In the genomic region with DNA sequence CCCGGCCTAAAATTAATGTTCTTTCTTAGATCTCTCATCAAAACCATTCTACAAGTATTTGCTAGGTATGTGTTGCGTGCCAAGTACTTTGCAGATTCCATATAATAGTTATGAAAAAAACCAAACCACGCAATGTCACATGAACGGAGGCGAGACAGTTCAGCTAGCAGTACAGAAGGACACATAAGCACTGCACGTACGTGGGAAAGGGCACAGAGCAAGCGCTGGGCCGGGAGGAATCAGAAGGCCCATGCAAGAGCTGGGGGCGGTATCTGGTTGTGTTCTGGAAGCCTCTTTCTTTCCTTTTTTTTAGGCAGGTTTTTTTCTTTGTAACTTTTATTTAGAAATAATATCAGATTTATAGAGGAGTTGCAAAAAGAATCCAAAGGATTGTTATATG, we compare ENCODE assay signal across 20 cellular contexts. TPM values are rescaled to one million over a fixed set of nuclear protein-coding genes. Genes with fewer than 3 reads are reported as not detected.
DNase-seq lines count a peak whose midpoint lies in the region; ATAC-seq, FAIRE-seq and TF ChIP-seq lines count a peak whose summit lies in the region.
"Had no signal": no experiment of that assay in that cellular context is flagged by ENCODE, and none has a peak within 500 bp of the region (broad histone marks: within the 10 kb centered on the region; RNA-seq: fewer than 3 reads in every experiment).

No MANE protein-coding gene starts in this region.

- H3K4me1 Mint-ChIP-seq in endodermal cell, result peaks cover 47% of the 10 kb centered on the region

- FAIRE-seq in RCC 7860 (lab: Jason Lieb, UNC), result no peak
- FAIRE-seq: H1 had no signal

- peak overlapping the region; percentile 50 for H3K27ac Mint-ChIP-seq in endodermal cell

- BruUV-seq in PC-3 (replicated peaks; lab: Mats Ljungman, UMichigan), result no TSS peak

- H3K9ac ChIP-seq in endodermal cell (ENCODE audit: extremely low read depth, low read length, poor library complexity, severe bottlenecking) (no peak overlapping the region), trophoblast cell (ENCODE audit: low read length) (no peak overlapping the region), PC-3 (ENCODE audit: low read length) (no peak overlapping the region)
- H3K9ac ChIP-seq: KMS-11 had no signal

- H3F3A ChIP-seq in PC-3 (ENCODE audit: low read length, unreplicated experiment), result no peaks in the 10 kb centered on the region

- no peak overlapping the region for H3K4me3 Mint-ChIP-seq in endodermal cell
- H3K4me3 Mint-ChIP-seq: CD14-positive monocyte had no signal

- H3K27me3 ChIP-seq in left ventricle myocardium inferior (ENCODE audit: low read depth) (no peaks in the 10 kb centered on the region), right atrium auricular region (no peaks in the 10 kb centered on the region), endodermal cell (ENCODE audit: control insufficient read depth, insufficient read depth, low read length, poor library complexity, severe bottlenecking) (no peaks in the 10 kb centered on the region), trophoblast cell (ENCODE audit: insufficient read depth, low read length) (no peaks in the 10 kb centered on the region), PC-3 (ENCODE audit: low read length) (no peaks in the 10 kb centered on the region)

- H3K9me3 ChIP-seq in left ventricle myocardium inferior (replicated peaks) (no peaks in the 10 kb centered on the region), right atrium auricular region (no peaks in the 10 kb centered on the region), endodermal cell (ENCODE audit: control insufficient read depth, low read length) (no peaks in the 10 kb centered on the region), trophoblast cell (ENCODE audit: insufficient read depth, low read depth, low read length) (peaks cover 2% of the 10 kb centered on the region), PC-3 (ENCODE audit: low read length) (no peaks in the 10 kb centered on the region)

- H3K4ac ChIP-seq in trophoblast cell (ENCODE audit: low read depth, low read length), result no peak overlapping the region

- no peak overlapping the region for H3K4me2 ChIP-seq in trophoblast cell (ENCODE audit: low read length)
- H3K4me2 ChIP-seq in PC-3 (ENCODE audit: low read length), result no peak overlapping the region
- H3K4me2 ChIP-seq: KMS-11 had no signal

- H3K4me1 ChIP-seq in left ventricle myocardium inferior (peaks cover 61% of the 10 kb centered on the region), right atrium auricular region (peaks cover 0 to 63% of the 10 kb centered on the region in 2 donors), endodermal cell (ENCODE audit: control insufficient read depth, insufficient read depth, low read length) (peaks cover 11% of the 10 kb centered on the region), trophoblast cell (ENCODE audit: control insufficient read depth in 1 of 2, insufficient read depth in 2 of 2, low read length in 2 of 2) (peaks cover 17 to 24% of the 10 kb centered on the region in 2 experiments), PC-3 (ENCODE audit: insufficient read depth, low read length) (peaks cover 27% of the 10 kb centered on the region)

- H3K9me3 Mint-ChIP-seq in endodermal cell, result no peaks in the 10 kb centered on the region
- H3K9me3 Mint-ChIP-seq: CD14-positive monocyte had no signal

- TF ChIP-seq CTCF in left ventricle myocardium inferior (IDR thresholded peaks at IDR 0.05; ENCODE audit: borderline replicate concordance) (no peak), right atrium auricular region (IDR thresholded peaks at IDR 0.05) (no peak), endodermal cell (conservative IDR thresholded peaks at IDR 0.05) (no peak), PC-3 (conservative IDR thresholded peaks at IDR 0.05; ENCODE audit: low read depth, low read length) (no peak)

- no peak overlapping the region for H2AFZ ChIP-seq in trophoblast cell (ENCODE audit: insufficient read depth, low read length, poor library complexity)
- no peak overlapping the region for H2AFZ ChIP-seq in PC-3 (ENCODE audit: low read length)

- no peaks in the 10 kb centered on the region for H3K36me3 ChIP-seq in left ventricle myocardium inferior
- no peaks in the 10 kb centered on the region for H3K36me3 ChIP-seq in right atrium auricular region
- no peaks in the 10 kb centered on the region for H3K36me3 ChIP-seq in endodermal cell (ENCODE audit: control insufficient read depth, insufficient read depth, low read length)
- peaks cover 0 to 4% of the 10 kb centered on the region in 2 experiments for H3K36me3 ChIP-seq in trophoblast cell (ENCODE audit: control insufficient read depth in 1 of 2, insufficient read depth in 2 of 2, low read length in 2 of 2)
- H3K36me3 ChIP-seq in PC-3 (ENCODE audit: low read depth, low read length), result no peaks in the 10 kb centered on the region

- peaks cover 80% of the 10 kb centered on the region for H4K20me1 ChIP-seq in PC-3 (ENCODE audit: low read length)

- no peak overlapping the region for H2AK5ac ChIP-seq in trophoblast cell (ENCODE audit: low read length)

- H3K27me3 Mint-ChIP-seq in endodermal cell (ENCODE audit: insufficient read depth), result no peaks in the 10 kb centered on the region

- DNase-seq in left ventricle myocardium inferior (no peak), right atrium auricular region (ENCODE audit: low spot score) (no peak), endodermal cell (peak; percentile 33), trophoblast cell (peak in 1 of 2 donors; percentile 36), RCC 7860 (ENCODE audit: low spot score) (no peak), PC-3 (no peak), NCI-H510A treated with DMSO at 0.1 percent for 48 hours (lab: John Stamatoyannopoulos, UW) (no peak)
- DNase-seq: DMS79, MV-4-11, NCI-H1417, NCI-H187, NCI-H2227 treated with DMSO at 0.1 percent for 48 hours, NCI-H524 had no signal

- H4K8ac ChIP-seq in trophoblast cell (ENCODE audit: low read depth, low read length), result no peak overlapping the region

- no peak overlapping the region for H3K4me3 ChIP-seq in left ventricle myocardium inferior
- no peak overlapping the region for H3K4me3 ChIP-seq in right atrium auricular region
- H3K4me3 ChIP-seq in endodermal cell (ENCODE audit: low read length), result no peak overlapping the region
- peak overlapping the region; percentile 33 for H3K4me3 ChIP-seq in trophoblast cell (ENCODE audit: low read depth, low read length)
- no peak overlapping the region for H3K4me3 ChIP-seq in PC-3 (ENCODE audit: low read length)

- H2BK5ac ChIP-seq in trophoblast cell (ENCODE audit: low read depth, low read length, poor library complexity), result no peak overlapping the region

- WGBS in endodermal cell (ENCODE audit: insufficient coverage in 1 of 2, insufficient read length in 1 of 2), 2 experiments, result 95 to 98% methylated on average over 9 to 10 of the region's 10 CpGs
- no CpG with 5 or more reads among the region's 10 CpGs for WGBS in trophoblast cell (ENCODE audit: extremely low coverage, insufficient coverage, insufficient read length)

- no peak overlapping the region for H3K14ac ChIP-seq in trophoblast cell (ENCODE audit: low read length)

- no peak overlapping the region for H3K23ac ChIP-seq in trophoblast cell (ENCODE audit: low read length)

- H3K18ac ChIP-seq in trophoblast cell (ENCODE audit: low read length), result no peak overlapping the region

- ATAC-seq in GM18870 (IDR thresholded peaks at IDR 0.05; ENCODE audit: unreplicated experiment) (no peak), PC-3 (no peak)

- no peak overlapping the region for H2BK120ac ChIP-seq in trophoblast cell (ENCODE audit: insufficient read depth, low read length, poor library complexity)

- CTCF ChIA-PET in PC-3 (lab: Charles Lee), result no interaction called here

- no peak overlapping the region for H4K12ac ChIP-seq in trophoblast cell (ENCODE audit: low read depth, low read length)

- peaks cover 2% of the 10 kb centered on the region for H3K36me3 Mint-ChIP-seq in endodermal cell (ENCODE audit: low read depth)

- peaks cover 1% of the 10 kb centered on the region for H3K79me1 ChIP-seq in trophoblast cell (ENCODE audit: low read length)

- intact Hi-C loops in left ventricle myocardium inferior (cut with micrococcal nuclease), result no loop called here
- intact Hi-C loops in PC-3 (cut with micrococcal nuclease), result no loop called here

- peaks cover 7% of the 10 kb centered on the region for H3K79me2 ChIP-seq in trophoblast cell (ENCODE audit: control insufficient read depth, insufficient read depth, low read length, poor library complexity)
- peaks cover 94% of the 10 kb centered on the region for H3K79me2 ChIP-seq in PC-3 (ENCODE audit: low read length)

- H4K91ac ChIP-seq in trophoblast cell (ENCODE audit: low read depth, low read length), result no peak overlapping the region

- POLR2A ChIA-PET in PC-3 (lab: Charles Lee; ENCODE audit: unreplicated experiment), result no interaction called here

- H3K27ac ChIP-seq in left ventricle myocardium inferior (replicated peaks), result peak overlapping the region; percentile 73
- peak overlapping the region in 1 of 2 donors; percentile 49 for H3K27ac ChIP-seq in right atrium auricular region
- H3K27ac ChIP-seq in endodermal cell (ENCODE audit: low read depth, low read length), result no peak overlapping the region
- H3K27ac ChIP-seq in trophoblast cell (ENCODE audit: low read depth, low read length), result no peak overlapping the region
- no peak overlapping the region for H3K27ac ChIP-seq in PC-3 (ENCODE audit: low read length)
- H3K27ac ChIP-seq: 22Rv1, KMS-11 had no signal

- no peak overlapping the region for H2BK12ac ChIP-seq in trophoblast cell (ENCODE audit: low read length)

- no peaks in the 10 kb centered on the region for H3K9me2 ChIP-seq in PC-3 (replicated peaks; ENCODE audit: low read length)

RNA-seq across cellular contexts. Expression of gene PDIA5, which starts 11.3 kb away (rescaled TPM):
- total RNA-seq in left ventricle myocardium inferior (6.0 TPM), right atrium auricular region (1 to 10 TPM; 8.0 to 9.0 TPM), endodermal cell (10 to 100 TPM; 57.5 to 68.3 TPM), PC-3 (2014; rRNA removed) (24.6 and 29.7 TPM in 2 replicates)
- polyA plus RNA-seq in endodermal cell (2013, experiment 1 of 2), result 28.6 TPM
- polyA plus RNA-seq in endodermal cell (2013, experiment 2 of 2), result 31.1 TPM
- 77.0 and 78.2 TPM in 2 replicates for polyA plus RNA-seq in trophoblast cell (2013)

RNA-seq across cellular contexts. Expression of gene SEMA5B, which starts 50.5 kb away (rescaled TPM):
- total RNA-seq in left ventricle myocardium inferior (5.3 TPM), right atrium auricular region (1 to 10 TPM in 1 of 2 donors, under 1 TPM in 1; 0.51 to 3.5 TPM), endodermal cell (10 to 100 TPM; 37.3 to 45.8 TPM), PC-3 (2014; rRNA removed) (0.04 TPM in 1 of 2 replicates, not detected in the other)
- 76.1 TPM for polyA plus RNA-seq in endodermal cell (2013, experiment 1 of 2)
- 68.4 TPM for polyA plus RNA-seq in endodermal cell (2013, experiment 2 of 2)
- 8.9 and 9.2 TPM in 2 replicates for polyA plus RNA-seq in trophoblast cell (2013)
- total RNA-seq: HT-29 had no signal
- polyA plus RNA-seq: AG04450, CD14-positive monocyte had no signal
